11 cellular contexts compared by ENCODE assay signal in genomic region chr2:102147935-102148334, GRCh38. TPM values are rescaled to one million over a fixed set of nuclear protein-coding genes. Genes with fewer than 3 reads are reported as not detected.
DNase-seq lines count a peak whose midpoint lies in the region; TF ChIP-seq lines count a peak whose summit lies in the region.
"Had no signal": no experiment of that assay in that cellular context is flagged by ENCODE, and none has a peak within 500 bp of the region (broad histone marks: within the 10 kb centered on the region; RNA-seq: fewer than 3 reads in every experiment).

No MANE protein-coding gene starts in this region.

- no peak for TF ChIP-seq CTCF in GM12865 (IDR thresholded peaks at IDR 0.05; ENCODE audit: insufficient read depth, low read depth, low read length, missing control alignments)
- no peak for TF ChIP-seq CTCF in cardiac fibroblast (IDR thresholded peaks at IDR 0.05; ENCODE audit: low read depth, low read length)

- H3K4me3 Mint-ChIP-seq in CD4-positive, alpha-beta memory T cell, result peak overlapping the region in 1 of 8 donors; percentile 30
- H3K4me3 Mint-ChIP-seq: activated naive CD8-positive, alpha-beta T cell treated with anti-CD3 and anti-CD28 coated beads, Interleukin-2, amount 10 ng/mL, durations not matched to agents 7 days and 5 days had no signal

- H3K27ac ChIP-seq in CD4-positive, alpha-beta memory T cell (ENCODE audit: low read depth, low read length), result no peak overlapping the region

- DNase-seq in GM12865 (ENCODE audit: low read depth), result peak; percentile 22
- DNase-seq in activated CD4-positive, CD25-positive, alpha-beta regulatory T cell treated with anti-CD3 and anti-CD28 coated beads, Interleukin-2, amount 50 U/mL, for 72 hours, result peak; percentile 55
- peak; percentile 77 to 90 for DNase-seq in cardiac fibroblast (ENCODE audit: low read depth in 2 of 2)
- DNase-seq in stimulated activated CD4-positive, alpha-beta T cell treated with anti-CD3 and anti-CD28 coated beads, Interleukin-2, amount 100 ng/mL, for 4 hours (ENCODE audit: low read depth), result peak; percentile 52
- no peak for DNase-seq in NCI-H1694 treated with DMSO at 0.1 percent for 48 hours (lab: John Stamatoyannopoulos, UW)
- no peak for DNase-seq in hypothalamus (lab: John Stamatoyannopoulos, UW)
- no peak for DNase-seq in NCI-H1105 treated with DMSO at 0.1 percent for 48 hours (lab: John Stamatoyannopoulos, UW)
- no peak for DNase-seq in CD4-positive, alpha-beta memory T cell
- DNase-seq: activated naive CD8-positive, alpha-beta T cell treated with anti-CD3 and anti-CD28 coated beads, Interleukin-2, amount 10 ng/mL, durations not matched to agents 7 days and 5 days; NCI-H187 treated with DMSO at 0.1 percent for 48 hours had no signal

- H3K36me3 ChIP-seq in CD4-positive, alpha-beta memory T cell (ENCODE audit: insufficient read depth, low read length), result no peaks in the 10 kb centered on the region

- POLR2A ChIA-PET in CD4-positive, alpha-beta memory T cell (lab: Charles Lee; ENCODE audit: partially characterized antibody), result no interaction called here

- H3K27me3 Mint-ChIP-seq in CD4-positive, alpha-beta memory T cell, result peaks cover 9 to 10% of the 10 kb centered on the region in 2 donors

- peaks cover 0 to 4% (median 3%) of the 10 kb centered on the region in 4 donors for H3K4me1 Mint-ChIP-seq in CD4-positive, alpha-beta memory T cell

- intact Hi-C loops in CD4-positive, alpha-beta memory T cell (cut with micrococcal nuclease), result no loop called here

- H3K27ac Mint-ChIP-seq in CD4-positive, alpha-beta memory T cell, result no peak overlapping the region
- H3K27ac Mint-ChIP-seq: activated naive CD8-positive, alpha-beta T cell treated with anti-CD3 and anti-CD28 coated beads, Interleukin-2, amount 10 ng/mL, durations not matched to agents 7 days and 5 days had no signal

- H3K27me3 ChIP-seq in CD4-positive, alpha-beta memory T cell (ENCODE audit: insufficient read depth, low read length), result no peaks in the 10 kb centered on the region

- H3K9me3 ChIP-seq in CD4-positive, alpha-beta memory T cell (ENCODE audit: control insufficient read depth in 1 of 2, low read length in 2 of 2), result peaks cover 0 to 36% of the 10 kb centered on the region in 2 donors

- H3K36me3 Mint-ChIP-seq in CD4-positive, alpha-beta memory T cell, result peaks cover 20 to 21% of the 10 kb centered on the region in 2 donors

- CTCF ChIA-PET in CD4-positive, alpha-beta memory T cell (lab: Charles Lee; ENCODE audit: partially characterized antibody), result no interaction called here

- H3K4me3 ChIP-seq in GM12865 (ENCODE audit: low read depth, low read length) (no peak overlapping the region), cardiac fibroblast (replicated peaks in 1 of 2; ENCODE audit: low read depth in 2 of 2, low read length in 2 of 2) (no peak overlapping the region)
- H3K4me3 ChIP-seq in CD4-positive, alpha-beta memory T cell (ENCODE audit: low read length in 2 of 2), result no peak overlapping the region

- H3K4me1 ChIP-seq in CD4-positive, alpha-beta memory T cell (ENCODE audit: insufficient read depth, low read length), result no peaks in the 10 kb centered on the region

- peaks cover 4 to 70% (median 54%) of the 10 kb centered on the region in 8 donors for H3K9me3 Mint-ChIP-seq in CD4-positive, alpha-beta memory T cell

RNA-seq across cellular contexts. Expression of gene IL1R1, which starts 5.4 kb away (rescaled TPM):
- total RNA-seq in CD4-positive, alpha-beta memory T cell, result 1 to 10 TPM in 1 of 2 experiments, under 1 TPM in 1; 0.86 to 1.0 TPM
- 1 to 10 TPM; 1.2 to 2.6 TPM for polyA plus RNA-seq in CD4-positive, alpha-beta memory T cell

RNA-seq across cellular contexts. Expression of gene IL1RL2, which starts 38.9 kb away (rescaled TPM):
- total RNA-seq in CD4-positive, alpha-beta memory T cell, result under 1 TPM in 1 of 2 experiments, not detected in 1; 0.23 TPM
- not detected for polyA plus RNA-seq in CD4-positive, alpha-beta memory T cell
- total RNA-seq: activated naive CD8-positive, alpha-beta T cell treated with anti-CD3 and anti-CD28 coated beads, Interleukin-2, amount 10 ng/mL, durations not matched to agents 7 days and 5 days; Right ventricle myocardium inferior had no signal

Comparison
In these comparisons a context has a peak if more than half of its experiments do, and no peak if none do; other contexts are left out.
1. DNase-seq: peak in GM12865 (single experiment), activated CD4-positive, CD25-positive, alpha-beta regulatory T cell treated with anti-CD3 and anti-CD28 coated beads, Interleukin-2, amount 50 U/mL, for 72 hours (single experiment), cardiac fibroblast (2 of 2) and stimulated activated CD4-positive, alpha-beta T cell treated with anti-CD3 and anti-CD28 coated beads, Interleukin-2, amount 100 ng/mL, for 4 hours (single experiment); none in NCI-H1694 treated with DMSO at 0.1 percent for 48 hours (single experiment), hypothalamus (0 of 51), NCI-H1105 treated with DMSO at 0.1 percent for 48 hours (single experiment) and CD4-positive, alpha-beta memory T cell (0 of 5).